In the genomic region with DNA sequence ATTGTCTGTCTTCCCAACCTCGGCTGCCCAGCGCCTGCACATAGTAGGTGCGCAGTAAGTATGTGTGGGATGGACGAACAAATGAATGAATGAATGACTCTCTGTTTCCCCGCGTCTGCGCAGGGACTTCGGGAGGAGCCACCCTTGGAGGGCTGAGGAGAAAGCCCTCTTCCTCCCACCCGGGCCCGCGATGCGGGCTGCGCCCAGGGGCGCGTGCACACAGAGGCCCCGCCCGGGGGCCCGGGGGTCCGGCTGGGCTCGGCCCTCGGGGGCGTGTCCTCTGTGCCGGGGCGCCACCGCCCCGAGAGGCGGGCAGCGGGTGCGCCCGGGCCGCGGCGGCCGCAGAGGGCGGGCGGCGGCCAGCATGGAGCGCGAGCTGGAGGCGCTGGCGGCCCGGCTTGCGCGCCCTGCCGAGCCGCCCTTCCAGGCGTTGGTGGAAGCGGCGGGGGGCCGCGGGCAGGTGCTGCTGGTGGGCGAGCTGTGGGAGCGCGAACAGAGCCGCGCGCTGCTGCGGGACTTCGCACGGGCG, we compare ENCODE assay signal across 8 cellular contexts. TPM values are rescaled to one million over a fixed set of nuclear protein-coding genes. Genes with fewer than 3 reads are reported as not detected.
DNase-seq lines count a peak whose midpoint lies in the region; ATAC-seq and TF ChIP-seq lines count a peak whose summit lies in the region.

A gene (plus strand): TSS at position 322 of the 529 bp plus-strand sequence. CDS start 43 bp downstream, at position 365.

- peaks cover 6% of the 10 kb centered on the region for H3K4me1 Mint-ChIP-seq in GM23338

- H3K27ac ChIP-seq in ACC112 (ENCODE audit: low read depth, low read length) = no peak within 1 kb of the TSS
- no peak within 1 kb of the TSS for H3K27ac ChIP-seq in GM23338 (ENCODE audit: low read depth)
- peak within 1 kb of the TSS; percentile 67 for H3K27ac ChIP-seq in angular gyrus (ENCODE audit: low read depth, low read length)
- no peak within 1 kb of the TSS for H3K27ac ChIP-seq in mesodermal cell (ENCODE audit: low read depth, low read length, severe bottlenecking)

- H3K27me3 Mint-ChIP-seq in GM23338 (ENCODE audit: insufficient read depth, low read depth, poor library complexity) = peaks cover 34% of the 10 kb centered on the region

- ATAC-seq in GM23338 (peak; percentile 58), GM21576 (IDR thresholded peaks at IDR 0.05; ENCODE audit: unreplicated experiment) (no peak), HG03460 (IDR thresholded peaks at IDR 0.05; ENCODE audit: unreplicated experiment) (no peak)

- no peak within 1 kb of the TSS for H3K27ac Mint-ChIP-seq in GM23338

- H3K9me2 ChIP-seq in GM23338 (ENCODE audit: insufficient read depth) = no peaks in the 10 kb centered on the region

- no peak for TF ChIP-seq CTCF in GM23338 (conservative IDR thresholded peaks at IDR 0.05; ENCODE audit: low read depth in 2 of 2)

- no peaks in the 10 kb centered on the region for H3K9me3 Mint-ChIP-seq in GM23338

- H4K20me1 ChIP-seq in GM23338 (replicated peaks; ENCODE audit: insufficient read depth) = no peaks in the 10 kb centered on the region

- 0 out of 2 replicates have a peak, but pooled peaks cover 3% of the 10 kb centered on the region for H3F3A ChIP-seq in GM23338 (replicated peaks; ENCODE audit: low read depth)

- H3K27me3 ChIP-seq in ACC112 (ENCODE audit: insufficient read depth, low read length) (peaks cover 81% of the 10 kb centered on the region), GM23338 (ENCODE audit: insufficient read depth) (peaks cover 66% of the 10 kb centered on the region)

- peak within 1 kb of the TSS; percentile 74 for H3K4me3 Mint-ChIP-seq in GM23338

- no peaks in the 10 kb centered on the region for H3K9me3 ChIP-seq in mesodermal cell (ENCODE audit: control insufficient read depth, low read length)

- peak within 1 kb of the TSS; percentile 54 for H2AFZ ChIP-seq in ACC112 (ENCODE audit: low read length, unreplicated experiment)
- H2AFZ ChIP-seq in GM23338 = peak within 1 kb of the TSS; percentile 97

- WGBS in mesodermal cell (ENCODE audit: insufficient coverage in 2 of 2), 2 experiments = 1 to 9% methylated on average over 8 to 31 of the region's 61 CpGs

- no peaks in the 10 kb centered on the region for H3K4me1 ChIP-seq in ACC112 (ENCODE audit: control insufficient read depth, insufficient read depth, low read length, unreplicated experiment)
- H3K4me1 ChIP-seq in GM23338 (ENCODE audit: insufficient read depth) = no peaks in the 10 kb centered on the region
- H3K4me1 ChIP-seq in mesodermal cell (ENCODE audit: control insufficient read depth, insufficient read depth, low read length, poor library complexity, severe bottlenecking) = peaks cover 3% of the 10 kb centered on the region

- DNase-seq in GM23338 (ENCODE audit: low spot score) (peak; percentile 52), NCI-H128 (lab: John Stamatoyannopoulos, UW; ENCODE audit: unreplicated experiment) (no peak), NCI-H2196 (lab: John Stamatoyannopoulos, UW; ENCODE audit: unreplicated experiment) (no peak)

- no peaks in the 10 kb centered on the region for H3K36me3 ChIP-seq in ACC112 (ENCODE audit: insufficient read depth, low read length)
- no peaks in the 10 kb centered on the region for H3K36me3 ChIP-seq in GM23338 (ENCODE audit: insufficient read depth)
- no peaks in the 10 kb centered on the region for H3K36me3 ChIP-seq in mesodermal cell (ENCODE audit: control insufficient read depth, insufficient read depth, low read length)

- peak within 1 kb of the TSS; percentile 92 for H3K4me2 ChIP-seq in GM23338

- H3K36me3 Mint-ChIP-seq in GM23338 (ENCODE audit: low read depth) = no peaks in the 10 kb centered on the region; the same call in 2 of the 3 replicates

- H3K79me2 ChIP-seq in ACC112 (ENCODE audit: control insufficient read depth, insufficient read depth, low read length, unreplicated experiment) = no peaks in the 10 kb centered on the region
- no peaks in the 10 kb centered on the region for H3K79me2 ChIP-seq in GM23338 (replicated peaks; ENCODE audit: insufficient read depth)

- peak within 1 kb of the TSS; percentile 70 for H3K4me3 ChIP-seq in ACC112 (ENCODE audit: low read depth, low read length)
- H3K4me3 ChIP-seq in GM23338 = peak within 1 kb of the TSS; percentile 77
- peak within 1 kb of the TSS; percentile 37 for H3K4me3 ChIP-seq in mesodermal cell (ENCODE audit: extremely low read depth, insufficient read depth, low read length, poor library complexity, severe bottlenecking)

TF ChIP-seq in GM23338, 12 proteins besides CTCF, POLR2A, EP300 and RAD21 (continues in another document):
- TF ChIP-seq POLR2AphosphoS5 (IDR thresholded peaks at IDR 0.05; ENCODE audit: low read depth) = no peak
- TF ChIP-seq, protein P1, sequence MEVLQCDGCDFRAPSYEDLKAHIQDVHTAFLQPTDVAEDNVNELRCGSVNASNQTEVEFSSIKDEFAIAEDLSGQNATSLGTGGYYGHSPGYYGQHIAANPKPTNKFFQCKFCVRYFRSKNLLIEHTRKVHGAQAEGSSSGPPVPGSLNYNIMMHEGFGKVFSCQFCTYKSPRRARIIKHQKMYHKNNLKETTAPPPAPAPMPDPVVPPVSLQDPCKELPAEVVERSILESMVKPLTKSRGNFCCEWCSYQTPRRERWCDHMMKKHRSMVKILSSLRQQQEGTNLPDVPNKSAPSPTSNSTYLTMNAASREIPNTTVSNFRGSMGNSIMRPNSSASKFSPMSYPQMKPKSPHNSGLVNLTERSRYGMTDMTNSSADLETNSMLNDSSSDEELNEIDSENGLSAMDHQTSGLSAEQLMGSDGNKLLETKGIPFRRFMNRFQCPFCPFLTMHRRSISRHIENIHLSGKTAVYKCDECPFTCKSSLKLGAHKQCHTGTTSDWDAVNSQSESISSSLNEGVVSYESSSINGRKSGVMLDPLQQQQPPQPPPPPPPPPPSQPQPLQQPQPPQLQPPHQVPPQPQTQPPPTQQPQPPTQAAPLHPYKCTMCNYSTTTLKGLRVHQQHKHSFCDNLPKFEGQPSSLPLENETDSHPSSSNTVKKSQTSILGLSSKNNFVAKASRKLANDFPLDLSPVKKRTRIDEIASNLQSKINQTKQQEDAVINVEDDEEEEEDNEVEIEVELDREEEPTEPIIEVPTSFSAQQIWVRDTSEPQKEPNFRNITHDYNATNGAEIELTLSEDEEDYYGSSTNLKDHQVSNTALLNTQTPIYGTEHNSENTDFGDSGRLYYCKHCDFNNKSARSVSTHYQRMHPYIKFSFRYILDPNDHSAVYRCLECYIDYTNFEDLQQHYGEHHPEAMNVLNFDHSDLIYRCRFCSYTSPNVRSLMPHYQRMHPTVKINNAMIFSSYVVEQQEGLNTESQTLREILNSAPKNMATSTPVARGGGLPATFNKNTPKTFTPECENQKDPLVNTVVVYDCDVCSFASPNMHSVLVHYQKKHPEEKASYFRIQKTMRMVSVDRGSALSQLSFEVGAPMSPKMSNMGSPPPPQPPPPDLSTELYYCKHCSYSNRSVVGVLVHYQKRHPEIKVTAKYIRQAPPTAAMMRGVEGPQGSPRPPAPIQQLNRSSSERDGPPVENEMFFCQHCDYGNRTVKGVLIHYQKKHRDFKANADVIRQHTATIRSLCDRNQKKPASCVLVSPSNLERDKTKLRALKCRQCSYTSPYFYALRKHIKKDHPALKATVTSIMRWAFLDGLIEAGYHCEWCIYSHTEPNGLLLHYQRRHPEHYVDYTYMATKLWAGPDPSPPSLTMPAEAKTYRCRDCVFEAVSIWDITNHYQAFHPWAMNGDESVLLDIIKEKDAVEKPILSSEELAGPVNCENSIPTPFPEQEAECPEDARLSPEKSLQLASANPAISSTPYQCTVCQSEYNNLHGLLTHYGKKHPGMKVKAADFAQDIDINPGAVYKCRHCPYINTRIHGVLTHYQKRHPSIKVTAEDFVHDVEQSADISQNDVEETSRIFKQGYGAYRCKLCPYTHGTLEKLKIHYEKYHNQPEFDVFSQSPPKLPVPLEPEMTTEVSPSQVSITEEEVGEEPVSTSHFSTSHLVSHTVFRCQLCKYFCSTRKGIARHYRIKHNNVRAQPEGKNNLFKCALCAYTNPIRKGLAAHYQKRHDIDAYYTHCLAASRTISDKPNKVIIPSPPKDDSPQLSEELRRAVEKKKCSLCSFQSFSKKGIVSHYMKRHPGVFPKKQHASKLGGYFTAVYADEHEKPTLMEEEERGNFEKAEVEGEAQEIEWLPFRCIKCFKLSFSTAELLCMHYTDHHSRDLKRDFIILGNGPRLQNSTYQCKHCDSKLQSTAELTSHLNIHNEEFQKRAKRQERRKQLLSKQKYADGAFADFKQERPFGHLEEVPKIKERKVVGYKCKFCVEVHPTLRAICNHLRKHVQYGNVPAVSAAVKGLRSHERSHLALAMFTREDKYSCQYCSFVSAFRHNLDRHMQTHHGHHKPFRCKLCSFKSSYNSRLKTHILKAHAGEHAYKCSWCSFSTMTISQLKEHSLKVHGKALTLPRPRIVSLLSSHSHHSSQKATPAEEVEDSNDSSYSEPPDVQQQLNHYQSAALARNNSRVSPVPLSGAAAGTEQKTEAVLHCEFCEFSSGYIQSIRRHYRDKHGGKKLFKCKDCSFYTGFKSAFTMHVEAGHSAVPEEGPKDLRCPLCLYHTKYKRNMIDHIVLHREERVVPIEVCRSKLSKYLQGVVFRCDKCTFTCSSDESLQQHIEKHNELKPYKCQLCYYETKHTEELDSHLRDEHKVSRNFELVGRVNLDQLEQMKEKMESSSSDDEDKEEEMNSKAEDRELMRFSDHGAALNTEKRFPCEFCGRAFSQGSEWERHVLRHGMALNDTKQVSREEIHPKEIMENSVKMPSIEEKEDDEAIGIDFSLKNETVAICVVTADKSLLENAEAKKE (CRISPR knock-in tag; IDR thresholded peaks at IDR 0.05) = no peak

RNA-seq across cellular contexts. Expression of the gene that starts here (rescaled TPM):
- total RNA-seq in GM23338 (2014; rRNA removed; shearing (Covaris generic)) = 1.3 and 1.4 TPM in 2 replicates
- 0.17 and 0.37 TPM in 2 replicates for polyA plus RNA-seq in GM23338 (2016; fragmentation: Nextera tagmentation; extraction: Ambion mirVana)
- polyA plus RNA-seq in mesodermal cell (2013, experiment 1 of 2) = 2.8 TPM
- 2.5 TPM for polyA plus RNA-seq in mesodermal cell (2013, experiment 2 of 2)
